26 cellular contexts compared by ENCODE assay signal in genomic region chr2:220144411-220144810, GRCh38.
DNase-seq lines count a peak whose midpoint lies in the region; TF ChIP-seq lines count a peak whose summit lies in the region.
"Had no signal": no experiment of that assay in that cellular context is flagged by ENCODE, and none has a peak within 500 bp of the region (broad histone marks: within the 10 kb centered on the region; RNA-seq: fewer than 3 reads in every experiment).

No MANE protein-coding gene starts in this region.

- no peak for TF ChIP-seq CTCF in astrocyte of the spinal cord (IDR thresholded peaks at IDR 0.05; ENCODE audit: low read depth, low read length)

- in situ Hi-C loops in astrocyte of the spinal cord (cut with HindIII; ENCODE audit: low sequenced_read_pairs), result no loop called here

- DNase-seq in AG08395 (ENCODE audit: low spot score), result peak; percentile 38
- DNase-seq in HT1080 (ENCODE audit: low read depth), result peak; percentile 40
- peak; percentile 42 for DNase-seq in astrocyte of the spinal cord (ENCODE audit: low read depth, low spot score)
- peak; percentile 59 for DNase-seq in iris pigment epithelial cell (ENCODE audit: low read depth)
- no peak for DNase-seq in stimulated activated naive CD4-positive, alpha-beta T cell treated with Interleukin-2 at 50 U/mL for 16 hours (lab: John Stamatoyannopoulos, UW)
- no peak for DNase-seq in NCI-H1105 treated with DMSO at 0.1 percent for 48 hours (lab: John Stamatoyannopoulos, UW)
- DNase-seq in ecto neural progenitor cell (ENCODE audit: low spot score), result no peak
- DNase-seq in DMS114 treated with DMSO at 0.1 percent for 48 hours (lab: John Stamatoyannopoulos, UW; ENCODE audit: unreplicated experiment), result no peak
- DNase-seq: ACHN; activated B cell treated with CpG ODN at 0.5 μM for 24 hours; activated CD8-positive, alpha-beta T cell treated with anti-CD3 and anti-CD28 coated beads for 36 hours; activated naive CD4-positive, alpha-beta T cell treated with anti-CD3 and anti-CD28 coated beads, Interleukin-2, amount 10 ng/mL, durations not matched to agents 7 days and 5 days; activated T-cell treated with anti-CD3 and anti-CD28 coated beads, Interleukin-2, amount 50 U/mL, for 1 hour; aorta; CD4-positive, alpha-beta memory T cell; colonic mucosa; DND-41; left colon; midbrain; NCI-H1694 treated with DMSO at 0.1 percent for 48 hours; NCI-H345; PC-9; stimulated activated CD4-positive, alpha-beta T cell treated with anti-CD3 and anti-CD28 coated beads, Interleukin-4, amount 100 ng/mL, for 4 hours; T-helper 2 cell had no signal

- H3K4me3 ChIP-seq in astrocyte of the spinal cord (ENCODE audit: low read depth, low read length), result no peak overlapping the region
- H3K4me3 ChIP-seq: colonic mucosa, PC-9, prostate gland, SJSA1 had no signal

Comparison
In these comparisons a context has a peak if more than half of its experiments do, and no peak if none do; other contexts are left out.
1. DNase-seq: peak in AG08395 (single experiment), HT1080 (single experiment), astrocyte of the spinal cord (single experiment) and iris pigment epithelial cell (single experiment); none in stimulated activated naive CD4-positive, alpha-beta T cell treated with Interleukin-2 at 50 U/mL for 16 hours (single experiment), NCI-H1105 treated with DMSO at 0.1 percent for 48 hours (single experiment), ecto neural progenitor cell (single experiment) and DMS114 treated with DMSO at 0.1 percent for 48 hours (single experiment).